In genomic region chr5:90889325-90889600, GRCh38 we compare ENCODE assay signal across 17 cellular contexts.
DNase-seq lines count a peak whose midpoint lies in the region; ATAC-seq and TF ChIP-seq lines count a peak whose summit lies in the region.
"Had no signal": no experiment of that assay in that cellular context is flagged by ENCODE, and none has a peak within 500 bp of the region (broad histone marks: within the 10 kb centered on the region; RNA-seq: fewer than 3 reads in every experiment).

No MANE protein-coding gene starts in this region.

- H4K20me1 ChIP-seq in GM23338 (replicated peaks; ENCODE audit: insufficient read depth) = no peaks in the 10 kb centered on the region
- H4K20me1 ChIP-seq: BLaER1 had no signal

- no peak overlapping the region for H3K4me3 ChIP-seq in GM23338
- no peak overlapping the region for H3K4me3 ChIP-seq in liver (ENCODE audit: low read depth in 1 of 3, low read length in 3 of 3)
- no peak overlapping the region for H3K4me3 ChIP-seq in thyroid gland (replicated peaks in 1 of 3)
- H3K4me3 ChIP-seq in esophagus muscularis mucosa = no peak overlapping the region
- H3K4me3 ChIP-seq: BLaER1 had no signal

- no peaks in the 10 kb centered on the region for H3K79me2 ChIP-seq in GM23338 (replicated peaks; ENCODE audit: insufficient read depth)

- H3K27ac ChIP-seq in GM23338 (ENCODE audit: low read depth) (no peak overlapping the region), epithelial cell of prostate (peak overlapping the region; percentile 45), liver (ENCODE audit: low read depth in 1 of 2, low read length in 2 of 2) (peak overlapping the region; percentile 77 to 83), thyroid gland (peak overlapping the region; percentile 34 to 63 (median 41)), esophagus muscularis mucosa (replicated peaks in 1 of 4) (no peak overlapping the region)
- H3K27ac ChIP-seq: BLaER1, KMS-11, RWPE1 had no signal

- H3K9me3 ChIP-seq in liver (ENCODE audit: control insufficient read depth in 4 of 4, low read length in 3 of 4) (no peaks in the 10 kb centered on the region), thyroid gland (no peaks in the 10 kb centered on the region), esophagus muscularis mucosa (no peaks in the 10 kb centered on the region)
- H3K9me3 ChIP-seq: BLaER1 had no signal

- H3K36me3 ChIP-seq in GM23338 (ENCODE audit: insufficient read depth) (no peaks in the 10 kb centered on the region), liver (ENCODE audit: control insufficient read depth in 4 of 4, insufficient read depth in 3 of 4, low read depth in 1 of 4, low read length in 3 of 4) (no peaks in the 10 kb centered on the region), thyroid gland (no peaks in the 10 kb centered on the region), esophagus muscularis mucosa (no peaks in the 10 kb centered on the region)
- H3K36me3 ChIP-seq: BLaER1 had no signal

- H3K4me1 ChIP-seq in GM23338 (ENCODE audit: insufficient read depth) (peaks cover 12% of the 10 kb centered on the region; the same call in 1 of the 2 replicates), liver (ENCODE audit: control insufficient read depth in 4 of 4, insufficient read depth in 4 of 4, low read length in 3 of 4) (peaks cover 2 to 23% (median 6%) of the 10 kb centered on the region in 4 donors), thyroid gland (peaks cover 4 to 18% of the 10 kb centered on the region in 2 donors), esophagus muscularis mucosa (peaks cover 0 to 7% (median 1%) of the 10 kb centered on the region in 4 donors)
- H3K4me1 ChIP-seq: BLaER1 had no signal

- DNase-seq in GM23338 (ENCODE audit: low spot score) = no peak
- DNase-seq in epithelial cell of prostate (ENCODE audit: low read depth, low spot score) = no peak
- no peak for DNase-seq in thyroid gland
- no peak for DNase-seq in esophagus muscularis mucosa (ENCODE audit: extremely low spot score)
- DNase-seq: CD4-positive, alpha-beta memory T cell; EL; HFFc6; NCI-H187 treated with DMSO at 0.1 percent for 48 hours; NCI-H2227 treated with DMSO at 0.1 percent for 48 hours; NCI-H510A treated with DMSO at 0.1 percent for 48 hours had no signal

- H3K9me3 Mint-ChIP-seq in GM23338 = no peaks in the 10 kb centered on the region
- H3K9me3 Mint-ChIP-seq: CD4-positive, alpha-beta memory T cell; HFFc6 had no signal

- H2AFZ ChIP-seq in GM23338 = no peak overlapping the region

- no peak overlapping the region for H3K4me3 Mint-ChIP-seq in GM23338
- H3K4me3 Mint-ChIP-seq: CD4-positive, alpha-beta memory T cell; HFFc6 had no signal

- H3K4me1 Mint-ChIP-seq in GM23338 = peaks cover 26% of the 10 kb centered on the region
- H3K4me1 Mint-ChIP-seq: CD4-positive, alpha-beta memory T cell had no signal

- peaks cover 1% of the 10 kb centered on the region for H3K27me3 Mint-ChIP-seq in GM23338 (ENCODE audit: insufficient read depth, low read depth, poor library complexity)

- no peak for TF ChIP-seq POLR2A in thyroid gland (IDR thresholded peaks at IDR 0.05)
- no peak for TF ChIP-seq POLR2A in esophagus muscularis mucosa (IDR thresholded peaks at IDR 0.05; ENCODE audit: low read depth)

- no peak overlapping the region for H3K9ac ChIP-seq in liver (ENCODE audit: low read depth in 1 of 2, low read length in 2 of 2)
- H3K9ac ChIP-seq: BLaER1, KMS-11 had no signal

- H3K36me3 Mint-ChIP-seq in GM23338 (ENCODE audit: low read depth) = no peaks in the 10 kb centered on the region
- H3K36me3 Mint-ChIP-seq: CD4-positive, alpha-beta memory T cell had no signal

- 0 out of 2 replicates have a peak overlapping the region, but pooled peaks have one; percentile 11 for H3K4me2 ChIP-seq in GM23338
- H3K4me2 ChIP-seq: BLaER1, KMS-11 had no signal

- TF ChIP-seq EP300 in esophagus muscularis mucosa (IDR thresholded peaks at IDR 0.05) = no peak

- ATAC-seq in GM23338 (peak; percentile 71), GM18870 (IDR thresholded peaks at IDR 0.05; ENCODE audit: unreplicated experiment) (no peak), GM18519 (IDR thresholded peaks at IDR 0.05; ENCODE audit: low FRiP score, unreplicated experiment) (no peak), GM18873 (IDR thresholded peaks at IDR 0.05; ENCODE audit: low FRiP score, unreplicated experiment) (no peak)

- no peaks in the 10 kb centered on the region for H3F3A ChIP-seq in GM23338 (replicated peaks; ENCODE audit: low read depth)

- intact Hi-C loops in thyroid gland (cut with DNase I) (no loop called here), esophagus muscularis mucosa (cut with DNase I) (no loop called here)

- H3K9me2 ChIP-seq in GM23338 (ENCODE audit: insufficient read depth) = no peaks in the 10 kb centered on the region

- TF ChIP-seq RAD21 in liver (IDR thresholded peaks at IDR 0.05) = no peak

- no peak overlapping the region for H3K27ac Mint-ChIP-seq in GM23338
- H3K27ac Mint-ChIP-seq: CD4-positive, alpha-beta memory T cell; HFFc6 had no signal

- H3K27me3 ChIP-seq in GM23338 (ENCODE audit: insufficient read depth) (no peaks in the 10 kb centered on the region), liver (ENCODE audit: control insufficient read depth in 4 of 4, insufficient read depth in 4 of 4, low read length in 3 of 4) (no peaks in the 10 kb centered on the region), thyroid gland (no peaks in the 10 kb centered on the region), esophagus muscularis mucosa (no peaks in the 10 kb centered on the region)
- H3K27me3 ChIP-seq: BLaER1 had no signal

- TF ChIP-seq CTCF in GM23338 (conservative IDR thresholded peaks at IDR 0.05; ENCODE audit: low read depth in 2 of 2) = no peak
- TF ChIP-seq CTCF in liver (IDR thresholded peaks at IDR 0.05; ENCODE audit: low read depth, low read length, missing input control) = no peak
- TF ChIP-seq CTCF in thyroid gland (IDR thresholded peaks at IDR 0.05) = no peak
- TF ChIP-seq CTCF in esophagus muscularis mucosa (IDR thresholded peaks at IDR 0.05) = no peak

TF ChIP-seq in GM23338, 12 proteins besides CTCF, POLR2A, EP300 and RAD21 (continues in another document):
- TF ChIP-seq, protein P1, sequence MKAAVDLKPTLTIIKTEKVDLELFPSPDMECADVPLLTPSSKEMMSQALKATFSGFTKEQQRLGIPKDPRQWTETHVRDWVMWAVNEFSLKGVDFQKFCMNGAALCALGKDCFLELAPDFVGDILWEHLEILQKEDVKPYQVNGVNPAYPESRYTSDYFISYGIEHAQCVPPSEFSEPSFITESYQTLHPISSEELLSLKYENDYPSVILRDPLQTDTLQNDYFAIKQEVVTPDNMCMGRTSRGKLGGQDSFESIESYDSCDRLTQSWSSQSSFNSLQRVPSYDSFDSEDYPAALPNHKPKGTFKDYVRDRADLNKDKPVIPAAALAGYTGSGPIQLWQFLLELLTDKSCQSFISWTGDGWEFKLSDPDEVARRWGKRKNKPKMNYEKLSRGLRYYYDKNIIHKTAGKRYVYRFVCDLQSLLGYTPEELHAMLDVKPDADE (IDR thresholded peaks at IDR 0.05) = no peak
- no peak for TF ChIP-seq STAT1 (IDR thresholded peaks at IDR 0.05; ENCODE audit: unreplicated experiment)

TF ChIP-seq in liver, 16 proteins besides CTCF, POLR2A, EP300 and RAD21:
- TF ChIP-seq FOXA2 (IDR thresholded peaks at IDR 0.05) (no peak), YY1 (IDR thresholded peaks at IDR 0.05) (no peak), HNF4G (IDR thresholded peaks at IDR 0.05) (no peak)

Comparison
In these comparisons a context has a peak if more than half of its experiments do, and no peak if none do; other contexts are left out.
1. H3K27ac ChIP-seq: peak in epithelial cell of prostate (single experiment), liver (2 of 2) and thyroid gland (3 of 3); none in GM23338 (single experiment) and esophagus muscularis mucosa (0 of 4).